In the genomic region with DNA sequence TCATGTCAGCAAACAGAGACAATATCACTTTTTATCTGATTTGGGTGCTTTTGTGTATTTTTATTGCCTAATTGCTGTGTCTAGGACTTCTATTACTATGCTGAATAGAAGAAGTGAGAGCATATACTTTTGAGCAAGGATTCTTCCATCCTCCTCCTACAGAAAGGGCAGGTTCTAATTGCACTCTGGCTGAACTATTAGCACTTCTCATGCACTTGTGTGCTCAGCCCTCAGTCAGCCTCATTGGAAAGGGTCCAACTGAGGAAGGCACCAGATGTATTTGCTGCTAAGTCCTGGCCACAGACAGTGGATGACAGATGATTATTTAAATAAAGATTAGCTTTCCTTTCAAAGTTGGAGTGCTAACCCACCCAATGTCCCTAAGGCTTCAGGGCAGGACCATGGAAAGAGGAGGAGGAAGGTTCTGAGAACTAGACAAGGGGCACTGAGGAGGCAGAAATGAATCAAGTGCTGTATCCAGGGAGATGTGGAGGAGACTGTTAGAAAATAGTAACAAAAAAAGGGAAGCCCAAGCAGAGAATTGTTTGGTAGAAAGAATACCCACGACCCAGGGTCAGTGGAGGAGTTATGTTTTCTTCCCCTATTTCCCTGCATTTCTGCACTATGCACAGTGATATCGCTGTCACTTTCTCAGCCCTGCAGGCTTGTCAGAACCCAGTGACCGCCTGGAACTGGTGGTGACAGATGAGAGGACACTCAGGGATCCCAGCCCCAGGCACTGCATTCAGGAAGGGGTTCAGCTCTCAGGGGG, we compare ENCODE assay signal across 24 cellular contexts. TPM values are rescaled to one million over a fixed set of nuclear protein-coding genes. Genes with fewer than 3 reads are reported as not detected.
"Had no signal": no experiment of that assay in that cellular context is flagged by ENCODE, and none has a peak within 500 bp of the region (broad histone marks: within the 10 kb centered on the region; RNA-seq: fewer than 3 reads in every experiment).

No MANE protein-coding gene starts in this region.

- H3K27me3 ChIP-seq: foreskin keratinocyte, vagina had no signal

- H3K9me3 ChIP-seq: mucosa of descending colon, prostate gland, vagina had no signal

- H3K4me3 ChIP-seq: mucosa of descending colon, prostate gland, skin epidermis, tibial nerve, vagina had no signal

- H3K4me1 ChIP-seq: foreskin keratinocyte, prostate gland, tibial nerve, vagina had no signal

- H3K36me3 ChIP-seq: prostate gland, tibial nerve, vagina had no signal

- ATAC-seq: foreskin keratinocyte, mucosa of descending colon, right cardiac atrium had no signal

- H3K27ac ChIP-seq: epithelial cell of prostate, foreskin keratinocyte, prostate gland, skin epidermis, tibial nerve, vagina had no signal

- DNase-seq: activated B cell treated with CpG ODN at 0.5 μM for 24 hours; activated CD4-positive, alpha-beta memory T cell treated with anti-CD3 and anti-CD28 coated beads for 36 hours; activated CD4-positive, alpha-beta T cell treated with anti-CD3 and anti-CD28 coated beads for 4 hours; activated gamma-delta T cell treated with Interleukin-2 at 50 U/mL for 16 hours; activated T-cell treated with anti-CD3 and anti-CD28 coated beads for 4 hours; dermis blood vessel endothelial cell; endodermal cell; foreskin keratinocyte; glutamatergic neuron; mesenchymal stem cell; mucosa of descending colon; naive B cell; right cardiac atrium had no signal

RNA-seq across cellular contexts. Expression of a gene that starts 8.0 kb away (rescaled TPM):
- total RNA-seq: activated CD4-positive, alpha-beta memory T cell treated with anti-CD3 and anti-CD28 coated beads for 36 hours; activated T-helper 1 cell treated with anti-CD3 and anti-CD28 coated beads, Interleukin-12 subunit alpha, Interleukin-12 subunit beta, Interleukin-2, Interleukin-4 antibody, amounts not matched to agents 30 ng/mL and 10 ng/mL and 1 ng/mL, durations not matched to agents 14 hours and 24 hours and 36 hours; bronchial epithelial cell; chondrocyte; dermis blood vessel endothelial cell; endodermal cell; fibroblast of lung; foreskin keratinocyte; neural crest cell had no signal

RNA-seq across cellular contexts. Expression of a gene that starts 40.5 kb away (rescaled TPM):
- total RNA-seq: activated CD4-positive, alpha-beta memory T cell treated with anti-CD3 and anti-CD28 coated beads for 36 hours; activated T-helper 1 cell treated with anti-CD3 and anti-CD28 coated beads, Interleukin-12 subunit alpha, Interleukin-12 subunit beta, Interleukin-2, Interleukin-4 antibody, amounts not matched to agents 30 ng/mL and 10 ng/mL and 1 ng/mL, durations not matched to agents 14 hours and 24 hours and 36 hours; bronchial epithelial cell; chondrocyte; dermis blood vessel endothelial cell; endodermal cell; fibroblast of lung; foreskin keratinocyte; neural crest cell; osteoblast had no signal

RNA-seq across cellular contexts. Expression of a gene that starts 53.5 kb away (rescaled TPM):
- total RNA-seq: activated B cell treated with CpG ODN at 0.5 μM for 24 hours; activated CD4-positive, alpha-beta memory T cell treated with anti-CD3 and anti-CD28 coated beads for 36 hours; activated T-helper 1 cell treated with anti-CD3 and anti-CD28 coated beads, Interleukin-12 subunit alpha, Interleukin-12 subunit beta, Interleukin-2, Interleukin-4 antibody, amounts not matched to agents 30 ng/mL and 10 ng/mL and 1 ng/mL, durations not matched to agents 14 hours and 24 hours and 36 hours; bronchial epithelial cell; chondrocyte; dermis blood vessel endothelial cell; endodermal cell; fibroblast of lung; foreskin keratinocyte; mucosa of descending colon; neural crest cell; osteoblast; prostate gland; right cardiac atrium; tibial nerve; vagina had no signal
